Comparison of ENCODE assay signal across 1 cellular context in the genomic region with DNA sequence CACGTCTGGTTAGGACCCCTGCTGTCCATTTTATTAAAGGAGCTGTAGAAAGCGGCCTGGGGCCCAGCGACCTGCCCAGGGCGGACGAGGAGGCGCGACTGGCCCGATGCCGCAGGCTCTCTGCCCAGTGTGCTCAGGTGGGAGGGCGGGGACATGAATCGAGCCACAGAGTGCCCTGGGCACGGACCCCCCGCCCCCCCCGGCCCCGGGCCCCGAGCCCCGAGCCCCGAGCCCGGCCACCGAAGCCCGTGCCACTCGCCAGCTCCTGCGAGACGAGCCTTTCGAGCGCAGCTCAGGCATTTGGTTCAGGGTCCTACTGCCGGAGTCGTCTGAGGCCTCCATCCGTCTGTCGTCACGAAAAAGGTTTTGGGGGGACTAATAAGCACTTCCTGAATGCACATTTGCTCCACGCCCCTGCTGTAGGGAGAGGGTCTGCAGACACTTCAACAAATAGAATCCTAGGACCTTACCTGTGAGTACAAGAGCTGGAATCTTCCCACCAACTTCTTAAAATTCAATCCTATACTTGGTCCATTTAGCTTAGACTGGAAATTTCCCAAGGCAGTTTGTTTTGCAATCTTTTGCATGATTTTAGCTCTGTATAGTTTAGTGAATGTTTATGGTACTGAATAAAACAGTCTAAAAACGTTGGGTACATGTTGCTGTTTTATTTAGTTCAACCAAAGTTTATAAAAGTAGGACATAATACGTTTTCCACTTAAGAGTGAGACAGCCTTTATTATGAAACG.
TF ChIP-seq lines count a peak whose summit lies in the region.

No MANE protein-coding gene starts in this region.

TF ChIP-seq in K562, 482 proteins besides CTCF, POLR2A, EP300 and RAD21 (continued from another document):
- TF ChIP-seq ETV6 (IDR thresholded peaks at IDR 0.05; ENCODE audit: borderline replicate concordance in 1 of 2, low read depth in 2 of 2, low read length in 1 of 2) (no peak), ETV6 (CRISPR knock-in tag; IDR thresholded peaks at IDR 0.05; ENCODE audit: borderline replicate concordance) (no peak), NR2C1 (IDR thresholded peaks at IDR 0.05) (no peak), NR2C1 (tag; IDR thresholded peaks at IDR 0.05) (no peak), PHB2 (IDR thresholded peaks at IDR 0.05; ENCODE audit: low read depth) (no peak), TEAD4 (IDR thresholded peaks at IDR 0.05; ENCODE audit: low read length) (no peak), TEAD4 (CRISPR knock-in tag; IDR thresholded peaks at IDR 0.05; ENCODE audit: borderline replicate concordance) (no peak), TAF7 (tag; IDR thresholded peaks at IDR 0.05) (peak; percentile 18; the same call in 1 of the 2 replicates), TGIF2 (CRISPR knock-in tag; IDR thresholded peaks at IDR 0.05) (no peak), SMAD3 (CRISPR knock-in tag; conservative IDR thresholded peaks at IDR 0.05) (no peak), ZNF316 (IDR thresholded peaks at IDR 0.05) (no peak), TCF7L2 (IDR thresholded peaks at IDR 0.05; ENCODE audit: low read depth, low read length) (no peak), ZNF347 (CRISPR knock-in tag; IDR thresholded peaks at IDR 0.05; ENCODE audit: low read depth) (no peak), ZNF274 (IDR thresholded peaks at IDR 0.05; ENCODE audit: borderline replicate concordance, low read depth, low read length) (no peak), MIER1 (IDR thresholded peaks at IDR 0.05; ENCODE audit: low read depth) (no peak), ZNF175 (CRISPR knock-in tag; IDR thresholded peaks at IDR 0.05; ENCODE audit: low read depth) (no peak), NCOA2 (IDR thresholded peaks at IDR 0.05; ENCODE audit: partially characterized antibody in 2 of 2) (no peak), IRF2 (CRISPR knock-in tag; IDR thresholded peaks at IDR 0.05) (no peak), SLC30A9 (CRISPR knock-in tag; IDR thresholded peaks at IDR 0.05) (no peak), GABPA (tag; conservative IDR thresholded peaks at IDR 0.05; ENCODE audit: low read depth) (no peak), HMG20A (CRISPR knock-in tag; conservative IDR thresholded peaks at IDR 0.05) (no peak), MBD2 (IDR thresholded peaks at IDR 0.05; ENCODE audit: borderline replicate concordance, low read depth) (no peak), HMG20B (CRISPR knock-in tag; IDR thresholded peaks at IDR 0.05) (no peak), NR3C1 (CRISPR knock-in tag; IDR thresholded peaks at IDR 0.05) (no peak), CHD2 (IDR thresholded peaks at IDR 0.05; ENCODE audit: low read depth, low read length) (no peak), CCAR2 (IDR thresholded peaks at IDR 0.05; ENCODE audit: low read depth, low read length) (no peak), NFRKB (IDR thresholded peaks at IDR 0.05; ENCODE audit: low read depth) (no peak), XRCC3 (IDR thresholded peaks at IDR 0.05) (no peak), YBX1 (IDR thresholded peaks at IDR 0.05) (no peak), HNRNPL (IDR thresholded peaks at IDR 0.05; ENCODE audit: low read depth, low read length) (no peak), STAG1 (CRISPR knock-in tag; IDR thresholded peaks at IDR 0.05; ENCODE audit: borderline replicate concordance) (no peak), FOXK2 (conservative IDR thresholded peaks at IDR 0.05 in 1 of 2, IDR thresholded peaks at IDR 0.05 in 1 of 2; ENCODE audit: low read depth in 2 of 2) (no peak), ZBTB17 (CRISPR knock-in tag; IDR thresholded peaks at IDR 0.05) (no peak), STAT5A (IDR thresholded peaks at IDR 0.05; ENCODE audit: borderline replicate concordance, low read length) (no peak), MAZ (CRISPR knock-in tag; conservative IDR thresholded peaks at IDR 0.05 in 1 of 2, IDR thresholded peaks at IDR 0.05 in 1 of 2) (0 out of 4 replicates have a peak, but pooled peaks of 1 of the 2 experiments have one; percentile 39)
- TF ChIP-seq, protein P1, sequence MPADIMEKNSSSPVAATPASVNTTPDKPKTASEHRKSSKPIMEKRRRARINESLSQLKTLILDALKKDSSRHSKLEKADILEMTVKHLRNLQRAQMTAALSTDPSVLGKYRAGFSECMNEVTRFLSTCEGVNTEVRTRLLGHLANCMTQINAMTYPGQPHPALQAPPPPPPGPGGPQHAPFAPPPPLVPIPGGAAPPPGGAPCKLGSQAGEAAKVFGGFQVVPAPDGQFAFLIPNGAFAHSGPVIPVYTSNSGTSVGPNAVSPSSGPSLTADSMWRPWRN (IDR thresholded peaks at IDR 0.05; ENCODE audit: low read depth), result no peak
- TF ChIP-seq, protein P2, sequence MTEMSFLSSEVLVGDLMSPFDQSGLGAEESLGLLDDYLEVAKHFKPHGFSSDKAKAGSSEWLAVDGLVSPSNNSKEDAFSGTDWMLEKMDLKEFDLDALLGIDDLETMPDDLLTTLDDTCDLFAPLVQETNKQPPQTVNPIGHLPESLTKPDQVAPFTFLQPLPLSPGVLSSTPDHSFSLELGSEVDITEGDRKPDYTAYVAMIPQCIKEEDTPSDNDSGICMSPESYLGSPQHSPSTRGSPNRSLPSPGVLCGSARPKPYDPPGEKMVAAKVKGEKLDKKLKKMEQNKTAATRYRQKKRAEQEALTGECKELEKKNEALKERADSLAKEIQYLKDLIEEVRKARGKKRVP (CRISPR knock-in tag; IDR thresholded peaks at IDR 0.05), result 0 out of 2 replicates have a peak, but pooled peaks have one; percentile 20
- TF ChIP-seq, protein P3, sequence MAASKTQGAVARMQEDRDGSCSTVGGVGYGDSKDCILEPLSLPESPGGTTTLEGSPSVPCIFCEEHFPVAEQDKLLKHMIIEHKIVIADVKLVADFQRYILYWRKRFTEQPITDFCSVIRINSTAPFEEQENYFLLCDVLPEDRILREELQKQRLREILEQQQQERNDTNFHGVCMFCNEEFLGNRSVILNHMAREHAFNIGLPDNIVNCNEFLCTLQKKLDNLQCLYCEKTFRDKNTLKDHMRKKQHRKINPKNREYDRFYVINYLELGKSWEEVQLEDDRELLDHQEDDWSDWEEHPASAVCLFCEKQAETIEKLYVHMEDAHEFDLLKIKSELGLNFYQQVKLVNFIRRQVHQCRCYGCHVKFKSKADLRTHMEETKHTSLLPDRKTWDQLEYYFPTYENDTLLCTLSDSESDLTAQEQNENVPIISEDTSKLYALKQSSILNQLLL (CRISPR knock-in tag; IDR thresholded peaks at IDR 0.05; ENCODE audit: borderline replicate concordance), result no peak
- TF ChIP-seq, protein P4, sequence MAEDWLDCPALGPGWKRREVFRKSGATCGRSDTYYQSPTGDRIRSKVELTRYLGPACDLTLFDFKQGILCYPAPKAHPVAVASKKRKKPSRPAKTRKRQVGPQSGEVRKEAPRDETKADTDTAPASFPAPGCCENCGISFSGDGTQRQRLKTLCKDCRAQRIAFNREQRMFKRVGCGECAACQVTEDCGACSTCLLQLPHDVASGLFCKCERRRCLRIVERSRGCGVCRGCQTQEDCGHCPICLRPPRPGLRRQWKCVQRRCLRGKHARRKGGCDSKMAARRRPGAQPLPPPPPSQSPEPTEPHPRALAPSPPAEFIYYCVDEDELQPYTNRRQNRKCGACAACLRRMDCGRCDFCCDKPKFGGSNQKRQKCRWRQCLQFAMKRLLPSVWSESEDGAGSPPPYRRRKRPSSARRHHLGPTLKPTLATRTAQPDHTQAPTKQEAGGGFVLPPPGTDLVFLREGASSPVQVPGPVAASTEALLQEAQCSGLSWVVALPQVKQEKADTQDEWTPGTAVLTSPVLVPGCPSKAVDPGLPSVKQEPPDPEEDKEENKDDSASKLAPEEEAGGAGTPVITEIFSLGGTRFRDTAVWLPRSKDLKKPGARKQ (CRISPR knock-in tag; IDR thresholded peaks at IDR 0.05), result no peak
- TF ChIP-seq, protein P5, sequence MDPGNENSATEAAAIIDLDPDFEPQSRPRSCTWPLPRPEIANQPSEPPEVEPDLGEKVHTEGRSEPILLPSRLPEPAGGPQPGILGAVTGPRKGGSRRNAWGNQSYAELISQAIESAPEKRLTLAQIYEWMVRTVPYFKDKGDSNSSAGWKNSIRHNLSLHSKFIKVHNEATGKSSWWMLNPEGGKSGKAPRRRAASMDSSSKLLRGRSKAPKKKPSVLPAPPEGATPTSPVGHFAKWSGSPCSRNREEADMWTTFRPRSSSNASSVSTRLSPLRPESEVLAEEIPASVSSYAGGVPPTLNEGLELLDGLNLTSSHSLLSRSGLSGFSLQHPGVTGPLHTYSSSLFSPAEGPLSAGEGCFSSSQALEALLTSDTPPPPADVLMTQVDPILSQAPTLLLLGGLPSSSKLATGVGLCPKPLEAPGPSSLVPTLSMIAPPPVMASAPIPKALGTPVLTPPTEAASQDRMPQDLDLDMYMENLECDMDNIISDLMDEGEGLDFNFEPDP (CRISPR knock-in tag; IDR thresholded peaks at IDR 0.05), result no peak
- TF ChIP-seq, protein P6, sequence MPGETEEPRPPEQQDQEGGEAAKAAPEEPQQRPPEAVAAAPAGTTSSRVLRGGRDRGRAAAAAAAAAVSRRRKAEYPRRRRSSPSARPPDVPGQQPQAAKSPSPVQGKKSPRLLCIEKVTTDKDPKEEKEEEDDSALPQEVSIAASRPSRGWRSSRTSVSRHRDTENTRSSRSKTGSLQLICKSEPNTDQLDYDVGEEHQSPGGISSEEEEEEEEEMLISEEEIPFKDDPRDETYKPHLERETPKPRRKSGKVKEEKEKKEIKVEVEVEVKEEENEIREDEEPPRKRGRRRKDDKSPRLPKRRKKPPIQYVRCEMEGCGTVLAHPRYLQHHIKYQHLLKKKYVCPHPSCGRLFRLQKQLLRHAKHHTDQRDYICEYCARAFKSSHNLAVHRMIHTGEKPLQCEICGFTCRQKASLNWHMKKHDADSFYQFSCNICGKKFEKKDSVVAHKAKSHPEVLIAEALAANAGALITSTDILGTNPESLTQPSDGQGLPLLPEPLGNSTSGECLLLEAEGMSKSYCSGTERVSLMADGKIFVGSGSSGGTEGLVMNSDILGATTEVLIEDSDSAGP (CRISPR knock-in tag; IDR thresholded peaks at IDR 0.05), result no peak
- TF ChIP-seq, protein P7, sequence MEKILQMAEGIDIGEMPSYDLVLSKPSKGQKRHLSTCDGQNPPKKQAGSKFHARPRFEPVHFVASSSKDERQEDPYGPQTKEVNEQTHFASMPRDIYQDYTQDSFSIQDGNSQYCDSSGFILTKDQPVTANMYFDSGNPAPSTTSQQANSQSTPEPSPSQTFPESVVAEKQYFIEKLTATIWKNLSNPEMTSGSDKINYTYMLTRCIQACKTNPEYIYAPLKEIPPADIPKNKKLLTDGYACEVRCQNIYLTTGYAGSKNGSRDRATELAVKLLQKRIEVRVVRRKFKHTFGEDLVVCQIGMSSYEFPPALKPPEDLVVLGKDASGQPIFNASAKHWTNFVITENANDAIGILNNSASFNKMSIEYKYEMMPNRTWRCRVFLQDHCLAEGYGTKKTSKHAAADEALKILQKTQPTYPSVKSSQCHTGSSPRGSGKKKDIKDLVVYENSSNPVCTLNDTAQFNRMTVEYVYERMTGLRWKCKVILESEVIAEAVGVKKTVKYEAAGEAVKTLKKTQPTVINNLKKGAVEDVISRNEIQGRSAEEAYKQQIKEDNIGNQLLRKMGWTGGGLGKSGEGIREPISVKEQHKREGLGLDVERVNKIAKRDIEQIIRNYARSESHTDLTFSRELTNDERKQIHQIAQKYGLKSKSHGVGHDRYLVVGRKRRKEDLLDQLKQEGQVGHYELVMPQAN (IDR thresholded peaks at IDR 0.05; ENCODE audit: borderline replicate concordance), result no peak
- TF ChIP-seq, protein P8, sequence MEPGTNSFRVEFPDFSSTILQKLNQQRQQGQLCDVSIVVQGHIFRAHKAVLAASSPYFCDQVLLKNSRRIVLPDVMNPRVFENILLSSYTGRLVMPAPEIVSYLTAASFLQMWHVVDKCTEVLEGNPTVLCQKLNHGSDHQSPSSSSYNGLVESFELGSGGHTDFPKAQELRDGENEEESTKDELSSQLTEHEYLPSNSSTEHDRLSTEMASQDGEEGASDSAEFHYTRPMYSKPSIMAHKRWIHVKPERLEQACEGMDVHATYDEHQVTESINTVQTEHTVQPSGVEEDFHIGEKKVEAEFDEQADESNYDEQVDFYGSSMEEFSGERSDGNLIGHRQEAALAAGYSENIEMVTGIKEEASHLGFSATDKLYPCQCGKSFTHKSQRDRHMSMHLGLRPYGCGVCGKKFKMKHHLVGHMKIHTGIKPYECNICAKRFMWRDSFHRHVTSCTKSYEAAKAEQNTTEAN (CRISPR knock-in tag; IDR thresholded peaks at IDR 0.05), result no peak
- TF ChIP-seq, protein P9, sequence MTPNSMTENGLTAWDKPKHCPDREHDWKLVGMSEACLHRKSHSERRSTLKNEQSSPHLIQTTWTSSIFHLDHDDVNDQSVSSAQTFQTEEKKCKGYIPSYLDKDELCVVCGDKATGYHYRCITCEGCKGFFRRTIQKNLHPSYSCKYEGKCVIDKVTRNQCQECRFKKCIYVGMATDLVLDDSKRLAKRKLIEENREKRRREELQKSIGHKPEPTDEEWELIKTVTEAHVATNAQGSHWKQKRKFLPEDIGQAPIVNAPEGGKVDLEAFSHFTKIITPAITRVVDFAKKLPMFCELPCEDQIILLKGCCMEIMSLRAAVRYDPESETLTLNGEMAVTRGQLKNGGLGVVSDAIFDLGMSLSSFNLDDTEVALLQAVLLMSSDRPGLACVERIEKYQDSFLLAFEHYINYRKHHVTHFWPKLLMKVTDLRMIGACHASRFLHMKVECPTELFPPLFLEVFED (CRISPR knock-in tag; conservative IDR thresholded peaks at IDR 0.05), result no peak; the same call in 1 of the 2 replicates
- TF ChIP-seq, protein P10, sequence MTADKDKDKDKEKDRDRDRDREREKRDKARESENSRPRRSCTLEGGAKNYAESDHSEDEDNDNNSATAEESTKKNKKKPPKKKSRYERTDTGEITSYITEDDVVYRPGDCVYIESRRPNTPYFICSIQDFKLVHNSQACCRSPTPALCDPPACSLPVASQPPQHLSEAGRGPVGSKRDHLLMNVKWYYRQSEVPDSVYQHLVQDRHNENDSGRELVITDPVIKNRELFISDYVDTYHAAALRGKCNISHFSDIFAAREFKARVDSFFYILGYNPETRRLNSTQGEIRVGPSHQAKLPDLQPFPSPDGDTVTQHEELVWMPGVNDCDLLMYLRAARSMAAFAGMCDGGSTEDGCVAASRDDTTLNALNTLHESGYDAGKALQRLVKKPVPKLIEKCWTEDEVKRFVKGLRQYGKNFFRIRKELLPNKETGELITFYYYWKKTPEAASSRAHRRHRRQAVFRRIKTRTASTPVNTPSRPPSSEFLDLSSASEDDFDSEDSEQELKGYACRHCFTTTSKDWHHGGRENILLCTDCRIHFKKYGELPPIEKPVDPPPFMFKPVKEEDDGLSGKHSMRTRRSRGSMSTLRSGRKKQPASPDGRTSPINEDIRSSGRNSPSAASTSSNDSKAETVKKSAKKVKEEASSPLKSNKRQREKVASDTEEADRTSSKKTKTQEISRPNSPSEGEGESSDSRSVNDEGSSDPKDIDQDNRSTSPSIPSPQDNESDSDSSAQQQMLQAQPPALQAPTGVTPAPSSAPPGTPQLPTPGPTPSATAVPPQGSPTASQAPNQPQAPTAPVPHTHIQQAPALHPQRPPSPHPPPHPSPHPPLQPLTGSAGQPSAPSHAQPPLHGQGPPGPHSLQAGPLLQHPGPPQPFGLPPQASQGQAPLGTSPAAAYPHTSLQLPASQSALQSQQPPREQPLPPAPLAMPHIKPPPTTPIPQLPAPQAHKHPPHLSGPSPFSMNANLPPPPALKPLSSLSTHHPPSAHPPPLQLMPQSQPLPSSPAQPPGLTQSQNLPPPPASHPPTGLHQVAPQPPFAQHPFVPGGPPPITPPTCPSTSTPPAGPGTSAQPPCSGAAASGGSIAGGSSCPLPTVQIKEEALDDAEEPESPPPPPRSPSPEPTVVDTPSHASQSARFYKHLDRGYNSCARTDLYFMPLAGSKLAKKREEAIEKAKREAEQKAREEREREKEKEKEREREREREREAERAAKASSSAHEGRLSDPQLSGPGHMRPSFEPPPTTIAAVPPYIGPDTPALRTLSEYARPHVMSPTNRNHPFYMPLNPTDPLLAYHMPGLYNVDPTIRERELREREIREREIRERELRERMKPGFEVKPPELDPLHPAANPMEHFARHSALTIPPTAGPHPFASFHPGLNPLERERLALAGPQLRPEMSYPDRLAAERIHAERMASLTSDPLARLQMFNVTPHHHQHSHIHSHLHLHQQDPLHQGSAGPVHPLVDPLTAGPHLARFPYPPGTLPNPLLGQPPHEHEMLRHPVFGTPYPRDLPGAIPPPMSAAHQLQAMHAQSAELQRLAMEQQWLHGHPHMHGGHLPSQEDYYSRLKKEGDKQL (CRISPR knock-in tag; IDR thresholded peaks at IDR 0.05; ENCODE audit: borderline replicate concordance), result no peak
